In the genomic region with DNA sequence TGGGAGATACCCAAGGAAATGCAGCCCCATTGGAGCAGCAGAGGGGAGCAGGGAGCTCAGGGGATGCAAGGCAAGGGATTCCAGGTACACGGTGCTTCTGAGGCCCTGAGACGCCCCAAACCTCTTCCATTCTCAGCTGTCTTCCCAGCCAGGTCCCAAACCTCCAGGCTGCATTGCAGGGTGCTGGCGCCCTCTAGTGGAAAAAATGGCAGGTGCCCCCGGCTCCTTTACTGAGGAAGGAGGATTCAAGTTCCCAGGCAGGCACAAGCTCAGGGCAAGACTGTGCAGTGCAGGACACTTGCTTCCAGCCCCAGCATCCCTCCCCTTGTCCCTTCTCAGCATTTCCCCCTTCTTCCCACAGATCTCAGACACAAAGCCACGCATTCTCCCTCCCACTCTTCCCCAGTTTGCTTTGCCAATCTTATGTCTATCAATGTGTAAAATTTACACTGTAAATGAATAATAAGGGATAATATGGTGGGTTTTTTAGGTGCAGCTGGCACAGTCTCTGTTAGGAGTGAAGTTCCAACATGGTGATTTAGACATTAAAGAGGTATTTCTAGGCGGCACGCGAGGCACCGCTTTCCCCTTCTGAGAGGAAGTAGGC, we compare ENCODE assay signal across 8 cellular contexts. TPM values are rescaled to one million over a fixed set of nuclear protein-coding genes. Genes with fewer than 3 reads are reported as not detected.
A peak's percentile ranks its signal among the peaks of the same experiment; 100 is the strongest.
DNase-seq lines count a peak whose midpoint lies in the region; ATAC-seq and TF ChIP-seq lines count a peak whose summit lies in the region.

No MANE protein-coding gene starts in this region.

- H3K36me3 ChIP-seq in OCI-LY1 (ENCODE audit: insufficient read depth, low read length): no peaks in the 10 kb centered on the region
- no peaks in the 10 kb centered on the region for H3K36me3 ChIP-seq in fibroblast of lung (ENCODE audit: control insufficient read depth, insufficient read depth, low read length)
- H3K36me3 ChIP-seq in neural cell (ENCODE audit: insufficient read depth, low read length): no peaks in the 10 kb centered on the region

- H2AFZ ChIP-seq in OCI-LY1 (ENCODE audit: low read length): no peak overlapping the region
- H2AFZ ChIP-seq in fibroblast of lung (ENCODE audit: low read length): no peak overlapping the region
- H2AFZ ChIP-seq in neural cell (ENCODE audit: low read depth, low read length): no peak overlapping the region

- H3K36me3 Mint-ChIP-seq in activated T-cell treated with anti-CD3 and anti-CD28 coated beads, Interleukin-2, amount 50 U/mL, for 24 hours (ENCODE audit: low read depth): no peaks in the 10 kb centered on the region

- ATAC-seq in GM18519 (IDR thresholded peaks at IDR 0.05; ENCODE audit: low FRiP score, unreplicated experiment): peak; percentile 45
- ATAC-seq in HG03439 (IDR thresholded peaks at IDR 0.05; ENCODE audit: unreplicated experiment): peak; percentile 66
- peak; percentile 51 for ATAC-seq in stimulated activated naive CD8-positive, alpha-beta T cell treated with anti-CD3 and anti-CD28 coated beads, Interleukin-15, amount 100 ng/mL, for 72 hours

- H3F3A ChIP-seq in OCI-LY1 (ENCODE audit: insufficient read depth, low read length) (no peaks in the 10 kb centered on the region), neural cell (ENCODE audit: insufficient read depth, low read length, poor library complexity, severe bottlenecking) (no peaks in the 10 kb centered on the region)

- H3K4me1 ChIP-seq in OCI-LY1 (ENCODE audit: insufficient read depth, low read length, severe bottlenecking) (no peaks in the 10 kb centered on the region), fibroblast of lung (ENCODE audit: control insufficient read depth, extremely low read depth, insufficient read depth, low read length) (no peaks in the 10 kb centered on the region)

- H3K27ac ChIP-seq in AG04450 (ENCODE audit: low read depth, low read length) (no peak overlapping the region), OCI-LY1 (ENCODE audit: low read depth, low read length, poor library complexity, severe bottlenecking) (no peak overlapping the region), fibroblast of lung (ENCODE audit: insufficient read depth, low read length) (no peak overlapping the region), neural cell (ENCODE audit: low read length) (no peak overlapping the region)

- H3K27me3 Mint-ChIP-seq in activated T-cell treated with anti-CD3 and anti-CD28 coated beads, Interleukin-2, amount 50 U/mL, for 24 hours: no peaks in the 10 kb centered on the region
- no peaks in the 10 kb centered on the region for H3K27me3 Mint-ChIP-seq in stimulated activated naive CD8-positive, alpha-beta T cell treated with anti-CD3 and anti-CD28 coated beads, Interleukin-15, amount 100 ng/mL, for 72 hours

- no peak overlapping the region for H3K4me3 Mint-ChIP-seq in activated T-cell treated with anti-CD3 and anti-CD28 coated beads, Interleukin-2, amount 50 U/mL, for 24 hours
- H3K4me3 Mint-ChIP-seq in stimulated activated naive CD8-positive, alpha-beta T cell treated with anti-CD3 and anti-CD28 coated beads, Interleukin-15, amount 100 ng/mL, for 72 hours: no peak overlapping the region

- peaks cover 7% of the 10 kb centered on the region for H3K27me3 ChIP-seq in AG04450 (ENCODE audit: control insufficient read depth, insufficient read depth, low read length)
- H3K27me3 ChIP-seq in OCI-LY1 (ENCODE audit: insufficient read depth, low read length): no peaks in the 10 kb centered on the region
- no peaks in the 10 kb centered on the region for H3K27me3 ChIP-seq in fibroblast of lung (ENCODE audit: control insufficient read depth, insufficient read depth, low read length)
- H3K27me3 ChIP-seq in neural cell (ENCODE audit: insufficient read depth, low read depth, low read length): no peaks in the 10 kb centered on the region

- peak; percentile 99 for TF ChIP-seq RAD21 in neural cell (conservative IDR thresholded peaks at IDR 0.05)

- TF ChIP-seq CTCF in AG04450 (IDR thresholded peaks at IDR 0.05; ENCODE audit: low read depth, low read length) (peak; percentile 92), OCI-LY1 (IDR thresholded peaks at IDR 0.05; ENCODE audit: low read length) (peak; percentile 88), fibroblast of lung (conservative IDR thresholded peaks at IDR 0.05 in 1 of 2, IDR thresholded peaks at IDR 0.05 in 1 of 2; ENCODE audit: low read depth in 1 of 2, low read length in 2 of 2) (peak; percentile 83 to 94), neural cell (IDR thresholded peaks at IDR 0.05; ENCODE audit: poor library complexity, severe bottlenecking) (peak; percentile 96)

- CTCF ChIA-PET in AG04450 (lab: Charles Lee): interaction anchor here (0.5 to 10.8 kb wide), 56 partner anchors 9 to 1831 kb away, joined by 3 to 145 read pairs (median 4); a partner anchor contains a TSS

- POLR2A ChIA-PET in AG04450 (lab: Yijun Ruan, JAX): no interaction called here

- H3K9me3 ChIP-seq in AG04450 (ENCODE audit: control insufficient read depth, insufficient read depth, low read length) (no peaks in the 10 kb centered on the region), OCI-LY1 (ENCODE audit: low read length) (no peaks in the 10 kb centered on the region), fibroblast of lung (ENCODE audit: control insufficient read depth, insufficient read depth, low read depth, low read length) (no peaks in the 10 kb centered on the region), neural cell (ENCODE audit: low read length) (no peaks in the 10 kb centered on the region)

- H3K4me3 ChIP-seq in AG04450 (ENCODE audit: low read depth, low read length): no peak overlapping the region
- H3K4me3 ChIP-seq in OCI-LY1 (ENCODE audit: low read depth, low read length, poor library complexity, severe bottlenecking): no peak overlapping the region
- no peak overlapping the region for H3K4me3 ChIP-seq in fibroblast of lung (replicated peaks in 1 of 4; ENCODE audit: control extremely low read depth in 1 of 4, insufficient read depth in 1 of 4, low read depth in 3 of 4, low read length in 4 of 4)
- no peak overlapping the region for H3K4me3 ChIP-seq in neural cell (ENCODE audit: low read length)

- peaks cover 3% of the 10 kb centered on the region for H3K4me1 Mint-ChIP-seq in activated T-cell treated with anti-CD3 and anti-CD28 coated beads, Interleukin-2, amount 50 U/mL, for 24 hours (ENCODE audit: low read depth)
- H3K4me1 Mint-ChIP-seq in stimulated activated naive CD8-positive, alpha-beta T cell treated with anti-CD3 and anti-CD28 coated beads, Interleukin-15, amount 100 ng/mL, for 72 hours: peaks cover 4% of the 10 kb centered on the region

- H3K9ac ChIP-seq in OCI-LY1 (ENCODE audit: low read length) (no peak overlapping the region), fibroblast of lung (ENCODE audit: insufficient read depth, low read length) (no peak overlapping the region), neural cell (ENCODE audit: low read length) (no peak overlapping the region)

- DNase-seq in AG04450 (ENCODE audit: low read depth, low spot score) (peak; percentile 16), fibroblast of lung (ENCODE audit: low read depth in 2 of 2) (peak; percentile 31 to 55)
- peak; percentile 78 for DNase-seq in activated T-cell treated with anti-CD3 and anti-CD28 coated beads, Interleukin-2, amount 50 U/mL, for 24 hours
- peak; percentile 61 to 63 for DNase-seq in stimulated activated naive CD8-positive, alpha-beta T cell treated with anti-CD3 and anti-CD28 coated beads, Interleukin-15, amount 100 ng/mL, for 72 hours

- H3K9me2 ChIP-seq in OCI-LY1 (ENCODE audit: low read depth, low read length): no peaks in the 10 kb centered on the region
- no peaks in the 10 kb centered on the region for H3K9me2 ChIP-seq in neural cell (ENCODE audit: insufficient read depth, low read length)

- H3K9me3 Mint-ChIP-seq in activated T-cell treated with anti-CD3 and anti-CD28 coated beads, Interleukin-2, amount 50 U/mL, for 24 hours: no peaks in the 10 kb centered on the region
- no peaks in the 10 kb centered on the region for H3K9me3 Mint-ChIP-seq in stimulated activated naive CD8-positive, alpha-beta T cell treated with anti-CD3 and anti-CD28 coated beads, Interleukin-15, amount 100 ng/mL, for 72 hours

- no peaks in the 10 kb centered on the region for H3K79me2 ChIP-seq in OCI-LY1 (ENCODE audit: insufficient read depth, low read length)
- no peaks in the 10 kb centered on the region for H3K79me2 ChIP-seq in fibroblast of lung (ENCODE audit: control insufficient read depth, insufficient read depth, low read length)
- H3K79me2 ChIP-seq in neural cell (replicated peaks; ENCODE audit: insufficient read depth, low read length): no peaks in the 10 kb centered on the region

- no peak overlapping the region for H3K27ac Mint-ChIP-seq in activated T-cell treated with anti-CD3 and anti-CD28 coated beads, Interleukin-2, amount 50 U/mL, for 24 hours
- peak overlapping the region in 1 of 2 donors; percentile 22 for H3K27ac Mint-ChIP-seq in stimulated activated naive CD8-positive, alpha-beta T cell treated with anti-CD3 and anti-CD28 coated beads, Interleukin-15, amount 100 ng/mL, for 72 hours

- H4K20me1 ChIP-seq in OCI-LY1 (ENCODE audit: insufficient read depth, low read length): no peaks in the 10 kb centered on the region
- H4K20me1 ChIP-seq in fibroblast of lung (ENCODE audit: control insufficient read depth, extremely low read depth, insufficient read depth, low read length): no peaks in the 10 kb centered on the region
- H4K20me1 ChIP-seq in neural cell (ENCODE audit: insufficient read depth): no peaks in the 10 kb centered on the region

- TF ChIP-seq EP300 in neural cell (conservative IDR thresholded peaks at IDR 0.05; ENCODE audit: poor library complexity, severe bottlenecking): peak; percentile 27

- H3K4me2 ChIP-seq in OCI-LY1 (ENCODE audit: low read length) (no peak overlapping the region), fibroblast of lung (ENCODE audit: extremely low read depth, insufficient read depth, low read length) (no peak overlapping the region), neural cell (ENCODE audit: low read length) (no peak overlapping the region)

TF ChIP-seq in neural cell, 6 proteins besides CTCF, POLR2A, EP300 and RAD21:
- peak; percentile 99 for TF ChIP-seq SMC3 (conservative IDR thresholded peaks at IDR 0.05; ENCODE audit: poor library complexity)
- no peak for TF ChIP-seq MXI1 (conservative IDR thresholded peaks at IDR 0.05; ENCODE audit: poor library complexity, severe bottlenecking)
TF ChIP-seq in neural cell: peak in this region for 1.

RNA-seq across cellular contexts. Expression of a gene that starts 46.1 kb away (rescaled TPM):
- polyA plus RNA-seq in AG04450 (2011; rRNA removed): 7.2 and 10.6 TPM in 2 replicates
- polyA minus RNA-seq in AG04450 (2011; rRNA and poly(A)+ RNA removed): 9.0 and 11.4 TPM in 2 replicates
- total RNA-seq in fibroblast of lung: 17.0 and 19.3 TPM in 2 replicates
- polyA plus RNA-seq in fibroblast of lung: 7.8 and 10.1 TPM in 2 replicates
- polyA plus RNA-seq in fibroblast of lung (2012): 4.8 and 5.9 TPM in 2 replicates
- 4.2 and 5.0 TPM in 2 replicates for polyA minus RNA-seq in fibroblast of lung (ENCODE audit: low replicate concordance)
- polyA plus RNA-seq in neural cell: 16.8 and 17.3 TPM in 2 replicates
- 31.9 and 35.9 TPM in 2 replicates for polyA minus RNA-seq in neural cell

Comparison
In these comparisons a context has a peak if more than half of its experiments do, and no peak if none do; other contexts are left out.
1. DNase-seq: peak in every context shown above with its lines; median percentile 78 in activated T-cell treated with anti-CD3 and anti-CD28 coated beads, Interleukin-2, amount 50 U/mL, for 24 hours; 62 in stimulated activated naive CD8-positive, alpha-beta T cell treated with anti-CD3 and anti-CD28 coated beads, Interleukin-15, amount 100 ng/mL, for 72 hours; 43 in fibroblast of lung; 16 in AG04450.